8 cellular contexts compared by ENCODE assay signal in the genomic region with DNA sequence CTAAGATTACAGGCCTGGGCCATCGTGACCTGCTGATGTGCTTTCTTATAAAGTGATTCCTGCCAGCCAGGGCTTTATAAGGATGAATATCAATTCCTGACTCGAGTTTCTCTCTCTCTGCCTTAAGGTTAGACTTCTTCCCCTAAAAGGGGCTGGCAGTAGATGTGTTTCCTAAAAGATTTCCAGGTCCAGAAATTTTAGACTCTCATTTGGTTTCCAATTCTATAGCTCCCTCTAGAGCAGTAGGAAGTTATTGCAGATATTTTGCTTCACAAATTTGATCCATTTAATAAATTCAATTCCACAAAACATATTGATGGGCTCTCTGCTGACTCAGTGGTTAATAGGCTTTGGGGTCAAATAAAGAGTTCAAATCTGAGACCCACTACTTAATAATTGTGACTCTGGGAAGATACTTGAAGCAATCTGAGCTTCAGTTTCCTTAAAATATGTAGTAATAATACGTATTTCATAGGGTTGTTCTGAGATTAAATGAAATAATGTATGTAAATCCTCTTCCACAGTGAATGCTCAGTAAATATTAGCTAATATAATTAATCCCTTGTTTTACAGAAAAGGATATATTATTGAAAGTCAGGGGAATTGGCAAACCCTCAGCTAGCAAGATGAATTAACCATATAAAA. TPM values are rescaled to one million over a fixed set of nuclear protein-coding genes. Genes with fewer than 3 reads are reported as not detected.
A peak's percentile ranks its signal among the peaks of the same experiment; 100 is the strongest.
DNase-seq lines count a peak whose midpoint lies in the region; ATAC-seq and TF ChIP-seq lines count a peak whose summit lies in the region.

No MANE protein-coding gene starts in this region.

- no peaks in the 10 kb centered on the region for H3K36me3 ChIP-seq in left ventricle myocardium inferior

- no peak for ATAC-seq in stimulated activated naive CD8-positive, alpha-beta T cell treated with anti-CD3 and anti-CD28 coated beads, Interleukin-15, Interleukin-2, amounts not matched to agents 100 U/mL and 50 U/mL, for 24 hours
- no peak for ATAC-seq in activated naive CD8-positive, alpha-beta T cell treated with anti-CD3 and anti-CD28 coated beads, Interleukin-2, amount 50 U/mL, for 24 hours
- no peak for ATAC-seq in stimulated activated effector memory CD8-positive, alpha-beta T cell treated with anti-CD3 and anti-CD28 coated beads, Interleukin-12 subunit alpha, Interleukin-12 subunit beta, amount 100 ng/mL, for 72 hours
- ATAC-seq in HG03457 (IDR thresholded peaks at IDR 0.05; ENCODE audit: unreplicated experiment) (no peak), GM18498 (IDR thresholded peaks at IDR 0.05; ENCODE audit: unreplicated experiment) (no peak)

- no peaks in the 10 kb centered on the region for H3K27me3 ChIP-seq in left ventricle myocardium inferior (ENCODE audit: low read depth)

- no peak overlapping the region for H3K27ac ChIP-seq in left ventricle myocardium inferior (replicated peaks)

- peaks cover 12% of the 10 kb centered on the region for H3K36me3 Mint-ChIP-seq in stimulated activated naive CD8-positive, alpha-beta T cell treated with anti-CD3 and anti-CD28 coated beads, Interleukin-15, Interleukin-2, amounts not matched to agents 100 ng/mL and 50 ng/mL, for 24 hours (ENCODE audit: low read depth)
- H3K36me3 Mint-ChIP-seq in activated naive CD8-positive, alpha-beta T cell treated with anti-CD3 and anti-CD28 coated beads, Interleukin-2, amount 50 U/mL, for 24 hours (ENCODE audit: low read depth): peaks cover 11% of the 10 kb centered on the region
- peaks cover 8% of the 10 kb centered on the region for H3K36me3 Mint-ChIP-seq in stimulated activated effector memory CD8-positive, alpha-beta T cell treated with anti-CD3 and anti-CD28 coated beads, Interleukin-12 subunit alpha, Interleukin-12 subunit beta, amount 100 ng/mL, for 72 hours

- DNase-seq in stimulated activated naive CD8-positive, alpha-beta T cell treated with anti-CD3 and anti-CD28 coated beads, Interleukin-15, Interleukin-2, amounts not matched to agents 100 U/mL and 50 U/mL, for 24 hours: no peak
- DNase-seq in NCI-H446 (lab: John Stamatoyannopoulos, UW) (peak; percentile 34 to 61), left ventricle myocardium inferior (no peak)
- DNase-seq in activated naive CD8-positive, alpha-beta T cell treated with anti-CD3 and anti-CD28 coated beads, Interleukin-2, amount 50 U/mL, for 24 hours: no peak
- no peak for DNase-seq in stimulated activated effector memory CD8-positive, alpha-beta T cell treated with anti-CD3 and anti-CD28 coated beads, Interleukin-12 subunit alpha, Interleukin-12 subunit beta, amount 100 ng/mL, for 72 hours (ENCODE audit: low spot score in 2 of 2)

- TF ChIP-seq CTCF in left ventricle myocardium inferior (IDR thresholded peaks at IDR 0.05; ENCODE audit: borderline replicate concordance): peak; percentile 83

- peaks cover 22% of the 10 kb centered on the region for H3K4me1 ChIP-seq in left ventricle myocardium inferior

- H3K4me3 Mint-ChIP-seq in stimulated activated naive CD8-positive, alpha-beta T cell treated with anti-CD3 and anti-CD28 coated beads, Interleukin-15, Interleukin-2, amounts not matched to agents 100 ng/mL and 50 ng/mL, for 24 hours: peak overlapping the region; percentile 70
- peak overlapping the region; percentile 85 for H3K4me3 Mint-ChIP-seq in activated naive CD8-positive, alpha-beta T cell treated with anti-CD3 and anti-CD28 coated beads, Interleukin-2, amount 50 U/mL, for 24 hours
- H3K4me3 Mint-ChIP-seq in stimulated activated effector memory CD8-positive, alpha-beta T cell treated with anti-CD3 and anti-CD28 coated beads, Interleukin-12 subunit alpha, Interleukin-12 subunit beta, amount 100 ng/mL, for 72 hours: peak overlapping the region; percentile 81

- H3K4me1 Mint-ChIP-seq in stimulated activated naive CD8-positive, alpha-beta T cell treated with anti-CD3 and anti-CD28 coated beads, Interleukin-15, Interleukin-2, amounts not matched to agents 100 ng/mL and 50 ng/mL, for 24 hours (ENCODE audit: low read depth): peaks cover 53% of the 10 kb centered on the region
- H3K4me1 Mint-ChIP-seq in activated naive CD8-positive, alpha-beta T cell treated with anti-CD3 and anti-CD28 coated beads, Interleukin-2, amount 50 U/mL, for 24 hours: peaks cover 52% of the 10 kb centered on the region
- peaks cover 41% of the 10 kb centered on the region for H3K4me1 Mint-ChIP-seq in stimulated activated effector memory CD8-positive, alpha-beta T cell treated with anti-CD3 and anti-CD28 coated beads, Interleukin-12 subunit alpha, Interleukin-12 subunit beta, amount 100 ng/mL, for 72 hours

- no peaks in the 10 kb centered on the region for H3K9me3 ChIP-seq in left ventricle myocardium inferior (replicated peaks)

- no peaks in the 10 kb centered on the region for H3K9me3 Mint-ChIP-seq in stimulated activated naive CD8-positive, alpha-beta T cell treated with anti-CD3 and anti-CD28 coated beads, Interleukin-15, Interleukin-2, amounts not matched to agents 100 ng/mL and 50 ng/mL, for 24 hours
- H3K9me3 Mint-ChIP-seq in activated naive CD8-positive, alpha-beta T cell treated with anti-CD3 and anti-CD28 coated beads, Interleukin-2, amount 50 U/mL, for 24 hours: no peaks in the 10 kb centered on the region
- H3K9me3 Mint-ChIP-seq in stimulated activated effector memory CD8-positive, alpha-beta T cell treated with anti-CD3 and anti-CD28 coated beads, Interleukin-12 subunit alpha, Interleukin-12 subunit beta, amount 100 ng/mL, for 72 hours: no peaks in the 10 kb centered on the region

- intact Hi-C loops in left ventricle myocardium inferior (cut with micrococcal nuclease): loop anchor here (5.0 kb wide), 1 partner anchor 76 kb away; the partner anchor contains the start of gene SPG11

- H3K27ac Mint-ChIP-seq in stimulated activated naive CD8-positive, alpha-beta T cell treated with anti-CD3 and anti-CD28 coated beads, Interleukin-15, Interleukin-2, amounts not matched to agents 100 ng/mL and 50 ng/mL, for 24 hours: peak overlapping the region; percentile 65
- peak overlapping the region; percentile 59 for H3K27ac Mint-ChIP-seq in activated naive CD8-positive, alpha-beta T cell treated with anti-CD3 and anti-CD28 coated beads, Interleukin-2, amount 50 U/mL, for 24 hours
- H3K27ac Mint-ChIP-seq in stimulated activated effector memory CD8-positive, alpha-beta T cell treated with anti-CD3 and anti-CD28 coated beads, Interleukin-12 subunit alpha, Interleukin-12 subunit beta, amount 100 ng/mL, for 72 hours: peak overlapping the region; percentile 54

- H3K4me3 ChIP-seq in left ventricle myocardium inferior: no peak overlapping the region

- no peaks in the 10 kb centered on the region for H3K27me3 Mint-ChIP-seq in stimulated activated naive CD8-positive, alpha-beta T cell treated with anti-CD3 and anti-CD28 coated beads, Interleukin-15, Interleukin-2, amounts not matched to agents 100 ng/mL and 50 ng/mL, for 24 hours
- H3K27me3 Mint-ChIP-seq in activated naive CD8-positive, alpha-beta T cell treated with anti-CD3 and anti-CD28 coated beads, Interleukin-2, amount 50 U/mL, for 24 hours: no peaks in the 10 kb centered on the region

RNA-seq across cellular contexts. Expression of gene TRIM69, which starts 2.1 kb away (rescaled TPM):
- 57.6 TPM for total RNA-seq in left ventricle myocardium inferior

RNA-seq across cellular contexts. Expression of gene B2M, which starts 27.1 kb away (rescaled TPM):
- 1,128 TPM for total RNA-seq in left ventricle myocardium inferior

RNA-seq across cellular contexts. Expression of gene PATL2, which starts 27.3 kb away (rescaled TPM):
- 3.7 TPM for total RNA-seq in left ventricle myocardium inferior

Comparison
In these comparisons a context has a peak if more than half of its experiments do, and no peak if none do; other contexts are left out.
1. DNase-seq: peak in NCI-H446 (2 of 2); none in stimulated activated naive CD8-positive, alpha-beta T cell treated with anti-CD3 and anti-CD28 coated beads, Interleukin-15, Interleukin-2, amounts not matched to agents 100 U/mL and 50 U/mL, for 24 hours (single experiment), activated naive CD8-positive, alpha-beta T cell treated with anti-CD3 and anti-CD28 coated beads, Interleukin-2, amount 50 U/mL, for 24 hours (single experiment), left ventricle myocardium inferior (single experiment) and stimulated activated effector memory CD8-positive, alpha-beta T cell treated with anti-CD3 and anti-CD28 coated beads, Interleukin-12 subunit alpha, Interleukin-12 subunit beta, amount 100 ng/mL, for 72 hours (0 of 2).
2. Peak in every context shown above with its lines, with median percentiles within 50 percentile points of each other: H3K27ac Mint-ChIP-seq and H3K4me3 Mint-ChIP-seq.